8 cellular contexts compared by ENCODE assay signal in the genomic region with DNA sequence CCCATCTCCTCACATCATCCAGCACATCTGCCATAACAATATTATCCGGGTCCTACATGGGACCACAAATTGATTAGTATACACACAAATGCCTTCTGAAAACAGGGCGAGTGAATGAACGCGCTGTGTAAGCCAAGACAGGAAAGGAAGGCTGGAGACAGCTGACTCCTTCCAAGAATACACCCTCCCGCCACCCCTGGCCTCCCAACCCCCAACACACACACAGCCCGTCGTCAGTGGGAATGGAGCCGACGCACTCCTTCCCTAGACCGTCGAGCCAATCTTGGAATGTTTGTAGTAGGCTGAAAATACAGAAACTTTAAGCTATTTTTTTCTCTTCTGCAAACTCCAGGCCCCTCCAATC. TPM values are rescaled to one million over a fixed set of nuclear protein-coding genes. Genes with fewer than 3 reads are reported as not detected.
DNase-seq lines count a peak whose midpoint lies in the region; ATAC-seq lines count a peak whose summit lies in the region.

No MANE protein-coding gene starts in this region.

- no peaks in the 10 kb centered on the region for H3K36me3 Mint-ChIP-seq in activated naive CD8-positive, alpha-beta T cell treated with anti-CD3 and anti-CD28 coated beads, Interleukin-2, amount 50 U/mL, for 24 hours (ENCODE audit: low read depth)

- no peak for DNase-seq in activated naive CD8-positive, alpha-beta T cell treated with anti-CD3 and anti-CD28 coated beads, Interleukin-2, amount 50 U/mL, for 24 hours
- DNase-seq in left colon, result no peak
- DNase-seq in dedifferentiated amniotic fluid mesenchymal stem cell (ENCODE audit: extremely low spot score), result no peak
- DNase-seq in NCI-H146 (lab: John Stamatoyannopoulos, UW), result no peak
- no peak for DNase-seq in AG08395 (ENCODE audit: low spot score)

- H3K4me1 Mint-ChIP-seq in activated naive CD8-positive, alpha-beta T cell treated with anti-CD3 and anti-CD28 coated beads, Interleukin-2, amount 50 U/mL, for 24 hours, result peaks cover 7% of the 10 kb centered on the region

- no peaks in the 10 kb centered on the region for H3K4me1 ChIP-seq in thymus (ENCODE audit: control insufficient read depth, insufficient read depth, low read length)

- intact Hi-C loops in left colon (cut with DNase I, micrococcal nuclease), result no loop called here

- H3K27ac Mint-ChIP-seq in activated naive CD8-positive, alpha-beta T cell treated with anti-CD3 and anti-CD28 coated beads, Interleukin-2, amount 50 U/mL, for 24 hours, result peak overlapping the region; percentile 90

- peak; percentile 31 for ATAC-seq in GM19035 (IDR thresholded peaks at IDR 0.05; ENCODE audit: unreplicated experiment)
- peak; percentile 38 for ATAC-seq in HG03064 (IDR thresholded peaks at IDR 0.05; ENCODE audit: low read depth, unreplicated experiment)
- peak; percentile 21 for ATAC-seq in activated naive CD8-positive, alpha-beta T cell treated with anti-CD3 and anti-CD28 coated beads, Interleukin-2, amount 50 U/mL, for 24 hours
- peak; percentile 48 for ATAC-seq in left colon

- peak overlapping the region; percentile 91 for H3K27ac ChIP-seq in thymus (ENCODE audit: low read depth)

- H3K4me3 ChIP-seq in thymus (ENCODE audit: low read length), result peak overlapping the region; percentile 42

- H3K27me3 Mint-ChIP-seq in activated naive CD8-positive, alpha-beta T cell treated with anti-CD3 and anti-CD28 coated beads, Interleukin-2, amount 50 U/mL, for 24 hours, result no peaks in the 10 kb centered on the region

- H3K36me3 ChIP-seq in thymus (ENCODE audit: control insufficient read depth, insufficient read depth), result no peaks in the 10 kb centered on the region

- no peaks in the 10 kb centered on the region for H3K27me3 ChIP-seq in thymus (ENCODE audit: control insufficient read depth, insufficient read depth)

- H3K4me3 Mint-ChIP-seq in activated naive CD8-positive, alpha-beta T cell treated with anti-CD3 and anti-CD28 coated beads, Interleukin-2, amount 50 U/mL, for 24 hours, result peak overlapping the region; percentile 93

- H3K9me3 Mint-ChIP-seq in activated naive CD8-positive, alpha-beta T cell treated with anti-CD3 and anti-CD28 coated beads, Interleukin-2, amount 50 U/mL, for 24 hours, result no peaks in the 10 kb centered on the region

- 4% methylated on average over 11 of the region's 11 CpGs for WGBS in thymus

- H3K9me3 ChIP-seq in thymus (ENCODE audit: control insufficient read depth), result no peaks in the 10 kb centered on the region

RNA-seq across cellular contexts. Expression of gene MAGEH1, which starts 0.3 kb away (rescaled TPM):
- total RNA-seq in left colon, result 1 to 10 TPM; 4.5 to 8.3 TPM
- 97.3 TPM for polyA plus RNA-seq in thymus

RNA-seq across cellular contexts. Expression of gene USP51, which starts 38.0 kb away (rescaled TPM):
- total RNA-seq in left colon, result under 1 TPM; 0.21 to 0.81 TPM
- 2.1 TPM for polyA plus RNA-seq in thymus
